8 cellular contexts compared by ENCODE assay signal in the genomic region with DNA sequence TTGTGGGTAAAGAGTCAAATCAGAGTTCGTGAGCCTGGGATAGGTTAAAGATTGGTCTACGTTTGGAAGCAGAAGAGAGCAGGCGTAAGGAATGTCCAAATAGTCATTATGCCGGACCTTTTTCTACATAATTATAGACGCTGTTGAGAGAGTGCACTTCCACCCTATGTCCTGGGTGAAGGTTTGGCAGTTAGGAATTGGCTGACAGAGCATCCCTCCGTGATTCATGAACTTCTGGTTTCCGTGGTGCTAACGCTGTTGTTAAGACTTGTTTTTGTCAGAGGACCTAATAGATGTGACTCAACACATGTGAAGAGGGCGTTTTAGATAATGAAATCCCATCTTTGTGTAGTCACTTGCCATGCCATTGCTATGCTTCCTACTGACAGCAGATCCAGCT. TPM values are rescaled to one million over a fixed set of nuclear protein-coding genes. Genes with fewer than 3 reads are reported as not detected.
A peak's percentile ranks its signal among the peaks of the same experiment; 100 is the strongest.
DNase-seq lines count a peak whose midpoint lies in the region; ATAC-seq lines count a peak whose summit lies in the region.

No MANE protein-coding gene starts in this region.

- CTCF ChIA-PET in activated CD4-positive, alpha-beta T cell treated with anti-CD3 and anti-CD28 coated beads for 36 hours (lab: Charles Lee), result interaction anchor here (0.6 to 1.0 kb wide), 3 partner anchors 67 to 519 kb away, joined by 3 read pairs; no protein-coding TSS in a partner anchor

- no peaks in the 10 kb centered on the region for H3K27me3 ChIP-seq in endocrine pancreas (ENCODE audit: control insufficient read depth, insufficient read depth, low read length)

- DNase-seq in activated CD4-positive, alpha-beta T cell treated with anti-CD3 and anti-CD28 coated beads for 36 hours, result peak; percentile 50
- no peak for DNase-seq in activated CD4-positive, alpha-beta T cell treated with anti-CD3 and anti-CD28 coated beads, Interleukin-2, amount 50 U/mL, for 1 hour
- DNase-seq in SK-N-MC (ENCODE audit: low read depth, low spot score) (no peak), NK-92 (lab: John Stamatoyannopoulos, UW; ENCODE audit: unreplicated experiment) (no peak)
- DNase-seq in natural killer cell treated with Interleukin-12 subunit alpha and Interleukin-12 subunit beta and Interleukin-15 and Interleukin-18, amount 100 ng/mL, for 72 hours (ENCODE audit: low spot score), result no peak

- H3K9ac ChIP-seq in SK-N-MC (ENCODE audit: insufficient read length) (peak overlapping the region; percentile 86), endocrine pancreas (ENCODE audit: control insufficient read depth, insufficient read depth, low read length) (peak overlapping the region; percentile 65)

- no peak overlapping the region for H3K27ac ChIP-seq in SK-N-MC

- peak; percentile 67 for ATAC-seq in activated CD4-positive, alpha-beta T cell treated with anti-CD3 and anti-CD28 coated beads for 36 hours
- peak; percentile 65 to 66 for ATAC-seq in natural killer cell treated with Interleukin-12 subunit alpha and Interleukin-12 subunit beta and Interleukin-15 and Interleukin-18, amount 100 ng/mL, for 72 hours
- ATAC-seq in GM21381 (IDR thresholded peaks at IDR 0.05; ENCODE audit: unreplicated experiment) (no peak), HG02970 (IDR thresholded peaks at IDR 0.05; ENCODE audit: low FRiP score, unreplicated experiment) (no peak)

- peaks cover 35% of the 10 kb centered on the region for H3K36me3 Mint-ChIP-seq in activated CD4-positive, alpha-beta T cell treated with anti-CD3 and anti-CD28 coated beads for 36 hours (ENCODE audit: low read depth)
- peaks cover 42% of the 10 kb centered on the region for H3K36me3 Mint-ChIP-seq in natural killer cell treated with Interleukin-12 subunit alpha and Interleukin-12 subunit beta and Interleukin-15 and Interleukin-18, amount 100 ng/mL, for 72 hours

- peak overlapping the region; percentile 97 for H3K27ac Mint-ChIP-seq in activated CD4-positive, alpha-beta T cell treated with anti-CD3 and anti-CD28 coated beads for 36 hours
- peak overlapping the region; percentile 98 to 99 for H3K27ac Mint-ChIP-seq in natural killer cell treated with Interleukin-12 subunit alpha and Interleukin-12 subunit beta and Interleukin-15 and Interleukin-18, amount 100 ng/mL, for 72 hours

- H3K4me1 ChIP-seq in endocrine pancreas (ENCODE audit: control insufficient read depth, insufficient read depth, low read length), result no peaks in the 10 kb centered on the region

- peaks cover 41% of the 10 kb centered on the region for H3K4me1 Mint-ChIP-seq in activated CD4-positive, alpha-beta T cell treated with anti-CD3 and anti-CD28 coated beads for 36 hours
- peaks cover 45 to 52% of the 10 kb centered on the region in 2 donors for H3K4me1 Mint-ChIP-seq in natural killer cell treated with Interleukin-12 subunit alpha and Interleukin-12 subunit beta and Interleukin-15 and Interleukin-18, amount 100 ng/mL, for 72 hours (ENCODE audit: low read depth in 2 of 2)

- intact Hi-C loops in activated CD4-positive, alpha-beta T cell treated with anti-CD3 and anti-CD28 coated beads for 36 hours (cut with DNase I, micrococcal nuclease), result loop anchor here (1.0 to 5.0 kb wide), 4 partner anchors 109 to 369 kb away; a partner anchor contains a TSS

- no peaks in the 10 kb centered on the region for H3K27me3 Mint-ChIP-seq in activated CD4-positive, alpha-beta T cell treated with anti-CD3 and anti-CD28 coated beads for 36 hours
- no peaks in the 10 kb centered on the region for H3K27me3 Mint-ChIP-seq in natural killer cell treated with Interleukin-12 subunit alpha and Interleukin-12 subunit beta and Interleukin-15 and Interleukin-18, amount 100 ng/mL, for 72 hours

- H3K36me3 ChIP-seq in SK-N-MC (ENCODE audit: insufficient read depth, low read length) (peaks cover 6% of the 10 kb centered on the region; the same call in 1 of the 2 replicates), endocrine pancreas (ENCODE audit: control insufficient read depth, insufficient read depth, low read length) (no peaks in the 10 kb centered on the region)

- H3K9me3 Mint-ChIP-seq in activated CD4-positive, alpha-beta T cell treated with anti-CD3 and anti-CD28 coated beads for 36 hours (ENCODE audit: low read depth), result no peaks in the 10 kb centered on the region
- H3K9me3 Mint-ChIP-seq in natural killer cell treated with Interleukin-12 subunit alpha and Interleukin-12 subunit beta and Interleukin-15 and Interleukin-18, amount 100 ng/mL, for 72 hours, result no peaks in the 10 kb centered on the region

- no peaks in the 10 kb centered on the region for H3K9me3 ChIP-seq in SK-N-MC (ENCODE audit: low read depth, low read length)
- H3K9me3 ChIP-seq in endocrine pancreas (ENCODE audit: control insufficient read depth, low read length), result no peaks in the 10 kb centered on the region

- POLR2A ChIA-PET in activated CD4-positive, alpha-beta T cell treated with anti-CD3 and anti-CD28 coated beads for 36 hours (lab: Charles Lee), result interaction anchor here (0.6 to 1.0 kb wide), 2 partner anchors 15 to 433 kb away, joined by 4 to 5 read pairs; no protein-coding TSS in a partner anchor

- H3K4me3 ChIP-seq in SK-N-MC (peak overlapping the region; percentile 87), endocrine pancreas (ENCODE audit: control insufficient read depth, insufficient read depth, low read length) (peak overlapping the region; percentile 90)

- H3K4me3 Mint-ChIP-seq in activated CD4-positive, alpha-beta T cell treated with anti-CD3 and anti-CD28 coated beads for 36 hours, result peak overlapping the region; percentile 90
- peak overlapping the region; percentile 93 for H3K4me3 Mint-ChIP-seq in natural killer cell treated with Interleukin-12 subunit alpha and Interleukin-12 subunit beta and Interleukin-15 and Interleukin-18, amount 100 ng/mL, for 72 hours

RNA-seq across cellular contexts. Expression of a gene that starts 1.1 kb away (rescaled TPM):
- total RNA-seq in activated CD4-positive, alpha-beta T cell treated with anti-CD3 and anti-CD28 coated beads for 36 hours, result 10 to 100 TPM; 21.2 to 25.6 TPM
- 10 to 100 TPM; 41.8 to 74.3 TPM for total RNA-seq in natural killer cell treated with Interleukin-12 subunit alpha and Interleukin-12 subunit beta and Interleukin-15 and Interleukin-18, amount 100 ng/mL, for 72 hours

RNA-seq across cellular contexts. Expression of a gene that starts 1.2 kb away (rescaled TPM):
- total RNA-seq in activated CD4-positive, alpha-beta T cell treated with anti-CD3 and anti-CD28 coated beads for 36 hours, result 10 to 100 TPM; 13.0 to 19.5 TPM
- total RNA-seq in natural killer cell treated with Interleukin-12 subunit alpha and Interleukin-12 subunit beta and Interleukin-15 and Interleukin-18, amount 100 ng/mL, for 72 hours, result 10 to 100 TPM; 17.6 to 22.8 TPM

Comparison
In these comparisons a context has a peak if more than half of its experiments do, and no peak if none do; other contexts are left out.
1. ATAC-seq: peak in activated CD4-positive, alpha-beta T cell treated with anti-CD3 and anti-CD28 coated beads for 36 hours (single experiment) and natural killer cell treated with Interleukin-12 subunit alpha and Interleukin-12 subunit beta and Interleukin-15 and Interleukin-18, amount 100 ng/mL, for 72 hours (2 of 2); none in GM21381 (single experiment) and HG02970 (single experiment).